ENCODE assay signal across 10 cellular contexts in the genomic region with DNA sequence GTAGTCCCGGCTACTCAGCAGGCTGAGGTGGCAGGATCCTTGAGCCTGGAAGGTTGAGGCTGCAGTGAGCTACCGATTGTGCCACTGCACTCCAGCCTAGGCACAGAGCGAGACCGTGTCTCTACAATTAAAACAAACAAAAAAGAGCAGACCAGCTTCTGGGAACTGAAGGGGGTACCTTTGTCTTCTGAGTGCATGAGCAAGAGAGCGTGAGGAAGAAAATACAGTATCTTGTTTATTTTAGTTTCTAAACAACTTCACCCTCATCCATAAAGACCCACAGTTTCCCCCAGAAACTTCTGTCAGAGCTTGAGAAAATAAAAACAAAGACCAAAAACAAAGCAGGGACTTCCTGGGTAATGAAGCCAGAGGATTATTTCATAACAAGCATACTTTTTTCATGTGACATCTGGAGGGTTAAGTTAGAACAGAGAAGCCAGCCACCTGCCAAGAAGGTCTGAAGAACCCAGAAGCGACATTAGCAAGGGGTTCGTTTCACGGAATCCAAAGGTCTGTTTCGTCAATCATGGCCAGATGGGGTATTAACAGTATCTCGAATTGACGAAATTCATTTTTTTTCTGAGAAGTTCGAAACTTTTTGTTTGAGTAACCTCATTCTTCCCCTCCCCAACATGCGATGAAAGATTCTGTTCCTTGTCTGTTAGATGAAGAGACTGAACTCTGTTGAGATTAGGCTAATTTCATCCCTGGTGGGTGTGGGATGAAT. TPM values are rescaled to one million over a fixed set of nuclear protein-coding genes. Genes with fewer than 3 reads are reported as not detected.
DNase-seq lines count a peak whose midpoint lies in the region; ATAC-seq, FAIRE-seq and TF ChIP-seq lines count a peak whose summit lies in the region.
"Had no signal": no experiment of that assay in that cellular context is flagged by ENCODE, and none has a peak within 500 bp of the region (broad histone marks: within the 10 kb centered on the region; RNA-seq: fewer than 3 reads in every experiment).

No MANE protein-coding gene starts in this region.

- DNase-seq in GM12891 (ENCODE audit: insufficient read length, low spot score) (peak; percentile 28), HL-60 (ENCODE audit: low read depth in 1 of 2, low spot score in 1 of 2) (no peak), heart right ventricle (no peak), dermis blood vessel endothelial cell (no peak), SJCRH30 (no peak), SK-N-DZ (ENCODE audit: low spot score) (no peak), HuH-7.5 (ENCODE audit: low spot score) (no peak)

- H3K27me3 ChIP-seq in HL-60 (ENCODE audit: insufficient read depth, poor library complexity, severe bottlenecking), result no peaks in the 10 kb centered on the region
- H3K27me3 ChIP-seq in heart right ventricle, result peaks cover 0 to 4% (median 0%) of the 10 kb centered on the region in 7 donors
- H3K27me3 ChIP-seq in SJCRH30, result no peaks in the 10 kb centered on the region

- TF ChIP-seq CTCF in HL-60 (IDR thresholded peaks at IDR 0.05; ENCODE audit: insufficient read depth, low read length), result no peak
- TF ChIP-seq CTCF in heart right ventricle (IDR thresholded peaks at IDR 0.05), result no peak

- H3K27ac ChIP-seq in HL-60 (replicated peaks) (peak overlapping the region; percentile 52), heart right ventricle (peak overlapping the region in 8 of 10 donors; percentile 26 to 82 (median 50)), SJCRH30 (no peak overlapping the region)

- no peak overlapping the region for H3K4me3 ChIP-seq in HL-60 (replicated peaks; ENCODE audit: insufficient read depth, low read length)
- no peak overlapping the region for H3K4me3 ChIP-seq in heart right ventricle
- H3K4me3 ChIP-seq in SJCRH30, result no peak overlapping the region

- ATAC-seq in GM19468 (IDR thresholded peaks at IDR 0.05; ENCODE audit: extremely low read depth, unreplicated experiment), result peak; percentile 38
- peak in 6 of 8 donors; percentile 35 to 48 (median 38) for ATAC-seq in heart right ventricle

- FAIRE-seq in GM12891 (lab: Jason Lieb, UNC), result peak; percentile 91
- FAIRE-seq: endothelial cell of umbilical vein had no signal

- H3K4me1 ChIP-seq in heart right ventricle (peaks cover 0 to 71% (median 15%) of the 10 kb centered on the region in 9 donors), SJCRH30 (no peaks in the 10 kb centered on the region)

- WGBS in heart right ventricle, 2 donors, result 61 to 72% methylated on average over 13 of the region's 13 CpGs

- peak; percentile 9; the same call in 1 of the 2 replicates for TF ChIP-seq POLR2A in GM12891 (IDR thresholded peaks at IDR 0.05; ENCODE audit: low read depth, low read length)

- H3K36me3 ChIP-seq in heart right ventricle (no peaks in the 10 kb centered on the region), SJCRH30 (no peaks in the 10 kb centered on the region)

- intact Hi-C loops in heart right ventricle (cut with DNase I), result no loop called here

- H3K9me3 ChIP-seq in heart right ventricle (no peaks in the 10 kb centered on the region), SJCRH30 (replicated peaks) (no peaks in the 10 kb centered on the region)

TF ChIP-seq in GM12891, 5 proteins besides CTCF, POLR2A, EP300 and RAD21:
- no peak for TF ChIP-seq SPI1 (IDR thresholded peaks at IDR 0.05; ENCODE audit: low read depth, low read length)
- TF ChIP-seq TAF1 (IDR thresholded peaks at IDR 0.05; ENCODE audit: low read depth, low read length), result no peak
- TF ChIP-seq PAX5 (IDR thresholded peaks at IDR 0.05; ENCODE audit: insufficient read depth, low read length, severe bottlenecking), result no peak
- no peak for TF ChIP-seq POU2F2 (IDR thresholded peaks at IDR 0.05; ENCODE audit: low read depth, low read length)
- no peak for TF ChIP-seq POLR2AphosphoS5 (IDR thresholded peaks at IDR 0.05; ENCODE audit: low read depth, low read length)

RNA-seq across cellular contexts. Expression of a gene that starts 10.2 kb away (rescaled TPM):
- polyA plus RNA-seq in GM12891 (2012; ENCODE audit: low read depth, missing spikeins), result 5.0 TPM
- total RNA-seq in heart right ventricle (1 to 10 TPM in 5 of 10 donors, under 1 TPM in 5; 0.19 to 9.1 (median 1.0) TPM), dermis blood vessel endothelial cell (not detected in 2 replicates)
- under 1 TPM; 0.36 to 0.73 TPM for polyA plus RNA-seq in heart right ventricle
- total RNA-seq in SJCRH30 (2014; rRNA removed; shearing (Covaris generic)), result not detected in 2 replicates
- polyA plus RNA-seq in SK-N-DZ (2014; cell fraction: cytosol; rRNA removed), result not detected in 2 replicates
- not detected in 2 replicates for polyA plus RNA-seq in SK-N-DZ (2014; cell fraction: nucleus; rRNA removed)
- total RNA-seq: endothelial cell of umbilical vein, renal cortical epithelial cell had no signal
- polyA plus RNA-seq: endothelial cell of umbilical vein had no signal

RNA-seq across cellular contexts. Expression of a gene that starts 16.5 kb away (rescaled TPM):
- 90.1 TPM for polyA plus RNA-seq in GM12891 (2012; ENCODE audit: low read depth, missing spikeins)
- total RNA-seq in heart right ventricle (10 to 100 TPM; 53.4 to 93.2 (median 64.0) TPM), dermis blood vessel endothelial cell (65.3 and 67.9 TPM in 2 replicates)
- polyA plus RNA-seq in heart right ventricle, result 100 to 1,000 TPM in 1 of 2 donors, 10 to 100 TPM in 1; 58.6 to 100 TPM
- total RNA-seq in SJCRH30 (2014; rRNA removed; shearing (Covaris generic)), result 59.8 and 60.6 TPM in 2 replicates
- polyA plus RNA-seq in SK-N-DZ (2014; cell fraction: cytosol; rRNA removed), result 53.5 and 71.4 TPM in 2 replicates
- 213 and 282 TPM in 2 replicates for polyA plus RNA-seq in SK-N-DZ (2014; cell fraction: nucleus; rRNA removed)
